In the genomic region with DNA sequence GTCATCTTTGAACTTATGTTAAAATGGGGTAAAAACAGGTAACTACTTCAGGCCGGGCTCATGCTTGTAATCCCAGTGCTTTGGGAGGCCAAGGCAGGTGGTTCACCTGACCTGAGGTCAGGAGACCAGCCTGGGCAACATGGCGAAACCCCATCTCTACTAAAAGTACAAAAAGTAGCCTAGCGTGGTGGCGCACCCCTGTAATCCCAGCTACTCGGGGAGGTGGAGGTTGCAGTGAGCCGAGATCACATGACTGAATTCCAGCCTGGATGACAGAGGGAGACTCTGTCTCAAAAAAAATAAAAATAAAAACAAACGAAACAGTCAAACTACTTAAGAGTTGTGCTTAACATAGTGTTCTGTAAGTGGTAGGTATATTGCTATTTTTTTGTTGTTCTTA, we compare ENCODE assay signal across 8 cellular contexts. TPM values are rescaled to one million over a fixed set of nuclear protein-coding genes. Genes with fewer than 3 reads are reported as not detected.
A peak's percentile ranks its signal among the peaks of the same experiment; 100 is the strongest.
DNase-seq lines count a peak whose midpoint lies in the region; ATAC-seq and TF ChIP-seq lines count a peak whose summit lies in the region.

No MANE protein-coding gene starts in this region.

- H3K4me2 ChIP-seq in KMS-11: peak overlapping the region; percentile 100

- H3K36me3 Mint-ChIP-seq in naive B cell: peaks cover 26 to 28% of the 10 kb centered on the region in 2 donors

- H3K9me3 Mint-ChIP-seq in naive B cell: peaks cover 0 to 8% (median 0%) of the 10 kb centered on the region in 7 donors

- H3K4me1 Mint-ChIP-seq in naive B cell: peaks cover 43 to 61% (median 59%) of the 10 kb centered on the region in 3 donors

- H3K4me1 ChIP-seq in KMS-11 (ENCODE audit: low read depth, poor library complexity, severe bottlenecking) (peaks cover 36% of the 10 kb centered on the region), colonic mucosa (peaks cover 6% of the 10 kb centered on the region)

- H3K27ac ChIP-seq in KMS-11 (no peak overlapping the region), colonic mucosa (no peak overlapping the region)

- CTCF ChIA-PET in AG04449 (lab: Yijun Ruan, JAX): no interaction called here
- CTCF ChIA-PET in HEK293T (lab: Yijun Ruan, JAX): no interaction called here

- no peak overlapping the region; the same call in 1 of the 2 replicates for H3K9ac ChIP-seq in KMS-11
- peak overlapping the region in 1 of 2 donors; percentile 100 for H3K9ac ChIP-seq in colonic mucosa (ENCODE audit: low read depth in 2 of 2, low read length in 2 of 2)

- ATAC-seq in naive B cell (ENCODE audit: low read depth in 2 of 2) (no peak), HG03342 (IDR thresholded peaks at IDR 0.05; ENCODE audit: unreplicated experiment) (no peak), HG02610 (IDR thresholded peaks at IDR 0.05; ENCODE audit: unreplicated experiment) (no peak)

- H3K36me3 ChIP-seq in KMS-11 (ENCODE audit: insufficient read depth): no peaks in the 10 kb centered on the region; the same call in 1 of the 2 replicates
- H3K36me3 ChIP-seq in colonic mucosa: peaks cover 2% of the 10 kb centered on the region

- no peaks in the 10 kb centered on the region for H3K27me3 ChIP-seq in KMS-11 (ENCODE audit: insufficient read depth, low read depth)
- no peaks in the 10 kb centered on the region for H3K27me3 ChIP-seq in colonic mucosa

- intact Hi-C loops in colonic mucosa (cut with DNase I): no loop called here

- DNase-seq in AG04449 (ENCODE audit: low read depth, low spot score) (no peak), colonic mucosa (no peak), naive B cell (no peak), HEK293T (ENCODE audit: extremely low spot score) (no peak), A172 (ENCODE audit: low spot score) (no peak)

- H3K4me3 ChIP-seq in AG04449 (ENCODE audit: low read depth, low read length) (peak overlapping the region; percentile 86), KMS-11 (IDR thresholded peaks at IDR 0.05; ENCODE audit: insufficient read depth, low read depth, low read length) (no peak overlapping the region), colonic mucosa (peak overlapping the region; percentile 80)

- no peak overlapping the region for H2AFZ ChIP-seq in KMS-11 (ENCODE audit: low read depth)

- peaks cover 73% of the 10 kb centered on the region for H3K79me2 ChIP-seq in KMS-11 (ENCODE audit: insufficient read depth, low read depth)

- peak overlapping the region in 5 of 6 donors; percentile 47 to 100 (median 92) for H3K27ac Mint-ChIP-seq in naive B cell

- peak overlapping the region; percentile 93 to 100 (median 99) for H3K4me3 Mint-ChIP-seq in naive B cell

- TF ChIP-seq CTCF in AG04449 (IDR thresholded peaks at IDR 0.05; ENCODE audit: insufficient read depth, low read length, missing control alignments) (no peak), KMS-11 (conservative IDR thresholded peaks at IDR 0.05; ENCODE audit: low read depth, low read length) (no peak), colonic mucosa (IDR thresholded peaks at IDR 0.05) (no peak)

- POLR2A ChIA-PET in AG04449 (lab: Yijun Ruan, JAX): no interaction called here
- POLR2A ChIA-PET in HEK293T (lab: Yijun Ruan, JAX): interaction anchor here (1.5 kb wide), 1 partner anchor 111 kb away, joined by 3 read pairs; no protein-coding TSS in a partner anchor

- H3K9me3 ChIP-seq in colonic mucosa: no peaks in the 10 kb centered on the region

- peaks cover 61% of the 10 kb centered on the region for H4K20me1 ChIP-seq in KMS-11 (ENCODE audit: insufficient read depth)

- H3K27me3 Mint-ChIP-seq in naive B cell: no peaks in the 10 kb centered on the region

TF ChIP-seq in HEK293T, 16 proteins besides CTCF, POLR2A, EP300 and RAD21:
- TF ChIP-seq LEF1 (IDR thresholded peaks at IDR 0.05; ENCODE audit: borderline replicate concordance) (no peak), FOXM1 (IDR thresholded peaks at IDR 0.05; ENCODE audit: borderline replicate concordance) (no peak), FOXA1 (IDR thresholded peaks at IDR 0.05) (no peak), BHLHE40 (IDR thresholded peaks at IDR 0.05; ENCODE audit: borderline replicate concordance) (no peak), SUZ12 (IDR thresholded peaks at IDR 0.05) (no peak), NFRKB (IDR thresholded peaks at IDR 0.05) (no peak), ZNF384 (IDR thresholded peaks at IDR 0.05) (no peak), L3MBTL2 (conservative IDR thresholded peaks at IDR 0.05) (no peak)

RNA-seq across cellular contexts. Expression of a gene that starts 2.5 kb away (rescaled TPM):
- 100 to 1,000 TPM; 192 to 318 TPM for total RNA-seq in colonic mucosa
- polyA plus RNA-seq in naive B cell (ENCODE audit: low read depth in 6 of 6): 100 to 1,000 TPM in 5 of 6 donors, 10 to 100 TPM in 1; 96.7 to 193 (median 158) TPM
- 205 and 219 TPM in 2 replicates for total RNA-seq in A172 (2014; rRNA removed; shearing (Covaris generic))
